8 cellular contexts compared by ENCODE assay signal in genomic region chr13:100088282-100088647, GRCh38. TPM values are rescaled to one million over a fixed set of nuclear protein-coding genes. Genes with fewer than 3 reads are reported as not detected.
DNase-seq lines count a peak whose midpoint lies in the region; ATAC-seq lines count a peak whose summit lies in the region.

No MANE protein-coding gene starts in this region.

- peak overlapping the region; percentile 96 for H3K4me3 Mint-ChIP-seq in activated T-helper 17 cell treated with anti-CD3 and anti-CD28 coated beads, Interleukin-2, amount 50 U/mL, for 72 hours
- peak overlapping the region; percentile 84 for H3K4me3 Mint-ChIP-seq in stimulated activated effector memory CD8-positive, alpha-beta T cell treated with anti-CD3 and anti-CD28 coated beads, Interleukin-12 subunit alpha, Interleukin-12 subunit beta, amount 100 ng/mL, for 72 hours

- H3K9me3 ChIP-seq in HUES48 (ENCODE audit: control insufficient read depth, insufficient read depth, low read length) (no peaks in the 10 kb centered on the region), iPS-18a (ENCODE audit: control insufficient read depth, low read depth, low read length) (no peaks in the 10 kb centered on the region)

- peaks cover 6% of the 10 kb centered on the region for H3K4me1 Mint-ChIP-seq in activated T-helper 17 cell treated with anti-CD3 and anti-CD28 coated beads, Interleukin-2, amount 50 U/mL, for 72 hours
- peaks cover 25% of the 10 kb centered on the region for H3K4me1 Mint-ChIP-seq in stimulated activated effector memory CD8-positive, alpha-beta T cell treated with anti-CD3 and anti-CD28 coated beads, Interleukin-12 subunit alpha, Interleukin-12 subunit beta, amount 100 ng/mL, for 72 hours

- ATAC-seq in activated T-helper 17 cell treated with anti-CD3 and anti-CD28 coated beads, Interleukin-2, amount 50 U/mL, for 72 hours (replicated peaks): no peak
- ATAC-seq in stimulated activated effector memory CD8-positive, alpha-beta T cell treated with anti-CD3 and anti-CD28 coated beads, Interleukin-12 subunit alpha, Interleukin-12 subunit beta, amount 100 ng/mL, for 72 hours: no peak
- ATAC-seq in HG03108 (IDR thresholded peaks at IDR 0.05; ENCODE audit: unreplicated experiment) (no peak), GM21447 (IDR thresholded peaks at IDR 0.05; ENCODE audit: unreplicated experiment) (no peak), GM19035 (IDR thresholded peaks at IDR 0.05; ENCODE audit: unreplicated experiment) (no peak)

- peak overlapping the region; percentile 60 for H3K9ac ChIP-seq in HUES48 (ENCODE audit: low read depth, low read length)
- peak overlapping the region; percentile 70 for H3K9ac ChIP-seq in iPS-18a (ENCODE audit: low read length)

- peak overlapping the region; percentile 68 for H3K27ac ChIP-seq in HUES48 (ENCODE audit: low read depth, low read length)
- H3K27ac ChIP-seq in iPS-18a (ENCODE audit: low read length): peak overlapping the region; percentile 63

- H3K27ac Mint-ChIP-seq in activated T-helper 17 cell treated with anti-CD3 and anti-CD28 coated beads, Interleukin-2, amount 50 U/mL, for 72 hours: no peak overlapping the region
- peak overlapping the region; percentile 77 for H3K27ac Mint-ChIP-seq in stimulated activated effector memory CD8-positive, alpha-beta T cell treated with anti-CD3 and anti-CD28 coated beads, Interleukin-12 subunit alpha, Interleukin-12 subunit beta, amount 100 ng/mL, for 72 hours

- H3K36me3 Mint-ChIP-seq in activated T-helper 17 cell treated with anti-CD3 and anti-CD28 coated beads, Interleukin-2, amount 50 U/mL, for 72 hours (ENCODE audit: low read depth): no peaks in the 10 kb centered on the region
- no peaks in the 10 kb centered on the region for H3K36me3 Mint-ChIP-seq in stimulated activated effector memory CD8-positive, alpha-beta T cell treated with anti-CD3 and anti-CD28 coated beads, Interleukin-12 subunit alpha, Interleukin-12 subunit beta, amount 100 ng/mL, for 72 hours

- no peak for DNase-seq in stimulated activated effector memory CD8-positive, alpha-beta T cell treated with anti-CD3 and anti-CD28 coated beads, Interleukin-12 subunit alpha, Interleukin-12 subunit beta, amount 100 ng/mL, for 72 hours (ENCODE audit: low spot score in 2 of 2)
- no peak for DNase-seq in stimulated activated CD4-positive, alpha-beta T cell treated with anti-CD3 and anti-CD28 coated beads, Interleukin-4, amount 100 ng/mL, for 24 hours

- H3K9me3 Mint-ChIP-seq in activated T-helper 17 cell treated with anti-CD3 and anti-CD28 coated beads, Interleukin-2, amount 50 U/mL, for 72 hours: no peaks in the 10 kb centered on the region
- no peaks in the 10 kb centered on the region for H3K9me3 Mint-ChIP-seq in stimulated activated effector memory CD8-positive, alpha-beta T cell treated with anti-CD3 and anti-CD28 coated beads, Interleukin-12 subunit alpha, Interleukin-12 subunit beta, amount 100 ng/mL, for 72 hours

- H3K4me3 ChIP-seq in HUES48 (ENCODE audit: low read depth, low read length): peak overlapping the region; percentile 96
- H3K4me3 ChIP-seq in iPS-18a (ENCODE audit: low read length): peak overlapping the region; percentile 95

- H3K4me1 ChIP-seq in HUES48 (ENCODE audit: control insufficient read depth, insufficient read depth, low read length): peaks cover 14% of the 10 kb centered on the region
- peaks cover 18% of the 10 kb centered on the region for H3K4me1 ChIP-seq in iPS-18a (ENCODE audit: control insufficient read depth, low read depth, low read length)

- H3K36me3 ChIP-seq in HUES48 (ENCODE audit: control insufficient read depth, insufficient read depth, low read length) (peaks cover 23% of the 10 kb centered on the region), iPS-18a (ENCODE audit: control insufficient read depth, low read depth, low read length) (peaks cover 5% of the 10 kb centered on the region)

- H3K27me3 Mint-ChIP-seq in activated T-helper 17 cell treated with anti-CD3 and anti-CD28 coated beads, Interleukin-2, amount 50 U/mL, for 72 hours: no peaks in the 10 kb centered on the region

- no peaks in the 10 kb centered on the region for H3K27me3 ChIP-seq in HUES48 (ENCODE audit: control insufficient read depth, insufficient read depth, low read length)
- no peaks in the 10 kb centered on the region for H3K27me3 ChIP-seq in iPS-18a (ENCODE audit: control insufficient read depth, insufficient read depth, low read length)

RNA-seq across cellular contexts. Expression of gene PCCA, which starts 0.6 kb away (rescaled TPM):
- total RNA-seq in activated T-helper 17 cell treated with anti-CD3 and anti-CD28 coated beads, Interleukin-2, amount 50 U/mL, for 72 hours: 10 to 100 TPM in 1 of 2 donors, 1 to 10 TPM in 1; 7.2 to 14.6 TPM
